8 cellular contexts compared by ENCODE assay signal in the genomic region with DNA sequence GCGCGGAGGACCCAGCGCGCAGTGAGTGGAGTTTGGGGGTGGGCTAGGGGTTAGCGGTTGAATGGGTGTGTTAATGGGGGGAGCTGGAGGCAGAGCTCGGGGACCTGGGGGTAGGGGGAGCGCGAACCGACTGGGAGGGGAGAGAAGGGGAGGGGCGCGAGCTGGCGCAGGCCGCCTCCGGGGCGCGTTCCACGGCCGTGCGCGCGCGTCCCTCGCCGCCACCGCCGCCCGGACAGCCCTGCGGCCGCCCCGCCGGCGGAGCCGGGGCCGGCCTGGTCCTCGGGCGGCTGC. TPM values are rescaled to one million over a fixed set of nuclear protein-coding genes. Genes with fewer than 3 reads are reported as not detected.
DNase-seq lines count a peak whose midpoint lies in the region; ATAC-seq and TF ChIP-seq lines count a peak whose summit lies in the region.

A gene (plus strand): TSS at position 194 of the 291 bp plus-strand sequence. CDS start 36,051 bp downstream, outside the sequence.

- peaks cover 30% of the 10 kb centered on the region for H3F3A ChIP-seq in SK-N-SH (replicated peaks; ENCODE audit: insufficient read depth)

- peak within 1 kb of the TSS; percentile 89 for H2AFZ ChIP-seq in SK-N-SH (ENCODE audit: low read depth)

- H3K9me2 ChIP-seq in SK-N-SH: no peaks in the 10 kb centered on the region

- TF ChIP-seq POLR2A in adrenal gland (IDR thresholded peaks at IDR 0.05) (no peak), spleen (IDR thresholded peaks at IDR 0.05) (no peak)

- WGBS in SK-N-SH (ENCODE audit: low lambda C conversion rate): 0% methylated on average over 20 of the region's 36 CpGs
- 0 to 1% (median 0%) methylated on average over 5 to 36 of the region's 36 CpGs for WGBS in adrenal gland, 4 donors
- 0 to 5% (median 1%) methylated on average over 18 to 36 of the region's 36 CpGs for WGBS in spleen, 5 donors

- no peaks in the 10 kb centered on the region for H3K36me3 ChIP-seq in SK-N-SH (replicated peaks in 1 of 2; ENCODE audit: control insufficient read depth in 1 of 2, insufficient read depth in 2 of 2, low read length in 1 of 2)
- no peaks in the 10 kb centered on the region for H3K36me3 ChIP-seq in adrenal gland (replicated peaks in 1 of 2)
- H3K36me3 ChIP-seq in iPS-18a (ENCODE audit: control insufficient read depth, low read depth, low read length): no peaks in the 10 kb centered on the region
- H3K36me3 ChIP-seq in spleen: no peaks in the 10 kb centered on the region

- peak within 1 kb of the TSS; percentile 92 to 97 for H3K27ac ChIP-seq in SK-N-SH (ENCODE audit: low read depth in 2 of 2, low read length in 1 of 2)
- H3K27ac ChIP-seq in adrenal gland: peak within 1 kb of the TSS; percentile 76 to 97 (median 89)
- H3K27ac ChIP-seq in iPS-18a (ENCODE audit: low read length): peak within 1 kb of the TSS; percentile 48
- peak within 1 kb of the TSS; percentile 63 to 93 (median 91) for H3K27ac ChIP-seq in spleen

- POLR2A ChIA-PET in SK-N-SH (lab: Yijun Ruan, JAX): interaction anchor here (0.6 to 3.7 kb wide), 12 partner anchors 17 to 1892 kb away, joined by 3 to 26 read pairs (median 4); no protein-coding TSS in a partner anchor

- no peak for TF ChIP-seq CTCF in SK-N-SH (IDR thresholded peaks at IDR 0.05)
- no peak for TF ChIP-seq CTCF in adrenal gland (IDR thresholded peaks at IDR 0.05)
- TF ChIP-seq CTCF in spleen (IDR thresholded peaks at IDR 0.05 in 8 of 11, conservative IDR thresholded peaks at IDR 0.05 in 3 of 11): no peak

- peak within 1 kb of the TSS; percentile 91 for H3K9ac ChIP-seq in SK-N-SH
- H3K9ac ChIP-seq in iPS-18a (ENCODE audit: low read length): peak within 1 kb of the TSS; percentile 70

- H3K4me1 ChIP-seq in SK-N-SH (ENCODE audit: control insufficient read depth in 1 of 2, insufficient read depth in 2 of 2, low read depth in 1 of 2, low read length in 1 of 2) (no peaks in the 10 kb centered on the region; a peak in 1 of 4 replicates), adrenal gland (replicated peaks in 1 of 2) (peaks cover 9 to 16% of the 10 kb centered on the region in 2 donors), iPS-18a (ENCODE audit: control insufficient read depth, low read depth, low read length) (peaks cover 39% of the 10 kb centered on the region), spleen (peaks cover 0 to 30% (median 13%) of the 10 kb centered on the region in 6 donors)

- no peaks in the 10 kb centered on the region for H3K27me3 ChIP-seq in SK-N-SH (ENCODE audit: insufficient read depth)
- H3K27me3 ChIP-seq in adrenal gland: no peaks in the 10 kb centered on the region
- no peaks in the 10 kb centered on the region for H3K27me3 ChIP-seq in iPS-18a (ENCODE audit: control insufficient read depth, insufficient read depth, low read length)
- H3K27me3 ChIP-seq in spleen (replicated peaks in 1 of 7): peaks cover 0 to 63% (median 28%) of the 10 kb centered on the region in 7 donors

- TF ChIP-seq EP300 in SK-N-SH (IDR thresholded peaks at IDR 0.05; ENCODE audit: borderline replicate concordance in 1 of 2, low read depth in 1 of 2, low read length in 1 of 2): no peak

- peaks cover 43% of the 10 kb centered on the region for H3K79me2 ChIP-seq in SK-N-SH (ENCODE audit: insufficient read depth)

- no peak for TF ChIP-seq RAD21 in SK-N-SH (IDR thresholded peaks at IDR 0.05; ENCODE audit: low read length)

- intact Hi-C loops in adrenal gland (cut with DNase I): no loop called here
- intact Hi-C loops in spleen (cut with DNase I; ENCODE audit: low total_unique reads): no loop called here

- DNase-seq in SK-N-SH: peak; percentile 88
- DNase-seq in adrenal gland: peak in 3 of 7 donors; percentile 40 to 55 (median 48)
- DNase-seq in spleen: no peak
- no peak for DNase-seq in SKM-1 (lab: John Stamatoyannopoulos, UW; ENCODE audit: unreplicated experiment)
- no peak for DNase-seq in cerebellar cortex (ENCODE audit: low spot score)

- H3K4me3 ChIP-seq in SK-N-SH (ENCODE audit: low read depth in 2 of 2, low read length in 1 of 2) (peak within 1 kb of the TSS; percentile 91 to 97), adrenal gland (peak within 1 kb of the TSS; percentile 53 to 88 (median 73)), iPS-18a (ENCODE audit: low read length) (peak within 1 kb of the TSS; percentile 81), spleen (peak within 1 kb of the TSS; percentile 45 to 76 (median 56))

- CTCF ChIA-PET in SK-N-SH (lab: Yijun Ruan, JAX): interaction anchor here (0.6 to 2.6 kb wide), 6 partner anchors 17 to 1582 kb away, joined by 3 to 10 read pairs (median 5); no protein-coding TSS in a partner anchor

- H3K9me3 ChIP-seq in SK-N-SH (no peaks in the 10 kb centered on the region), adrenal gland (replicated peaks in 1 of 3) (peaks cover 0 to 5% (median 0%) of the 10 kb centered on the region in 3 donors), iPS-18a (ENCODE audit: control insufficient read depth, low read depth, low read length) (no peaks in the 10 kb centered on the region), spleen (no peaks in the 10 kb centered on the region)

- H3K4me2 ChIP-seq in SK-N-SH: peak within 1 kb of the TSS; percentile 78

- peaks cover 5% of the 10 kb centered on the region; the same call in 1 of the 2 replicates for H4K20me1 ChIP-seq in SK-N-SH (ENCODE audit: insufficient read depth)

- ATAC-seq in SK-N-SH treated with all-trans-retinoic acid at 6 μM for 48 hours (no peak; the same call in 1 of the 3 replicates), HG02623 (IDR thresholded peaks at IDR 0.05; ENCODE audit: unreplicated experiment) (no peak)

TF ChIP-seq in SK-N-SH, 30 proteins besides CTCF, POLR2A, EP300 and RAD21 (continues in another document):
- TF ChIP-seq GABPA (IDR thresholded peaks at IDR 0.05; ENCODE audit: low read depth) (no peak), RXRA (IDR thresholded peaks at IDR 0.05; ENCODE audit: borderline replicate concordance, low read depth) (no peak)
- TF ChIP-seq, protein P1, sequence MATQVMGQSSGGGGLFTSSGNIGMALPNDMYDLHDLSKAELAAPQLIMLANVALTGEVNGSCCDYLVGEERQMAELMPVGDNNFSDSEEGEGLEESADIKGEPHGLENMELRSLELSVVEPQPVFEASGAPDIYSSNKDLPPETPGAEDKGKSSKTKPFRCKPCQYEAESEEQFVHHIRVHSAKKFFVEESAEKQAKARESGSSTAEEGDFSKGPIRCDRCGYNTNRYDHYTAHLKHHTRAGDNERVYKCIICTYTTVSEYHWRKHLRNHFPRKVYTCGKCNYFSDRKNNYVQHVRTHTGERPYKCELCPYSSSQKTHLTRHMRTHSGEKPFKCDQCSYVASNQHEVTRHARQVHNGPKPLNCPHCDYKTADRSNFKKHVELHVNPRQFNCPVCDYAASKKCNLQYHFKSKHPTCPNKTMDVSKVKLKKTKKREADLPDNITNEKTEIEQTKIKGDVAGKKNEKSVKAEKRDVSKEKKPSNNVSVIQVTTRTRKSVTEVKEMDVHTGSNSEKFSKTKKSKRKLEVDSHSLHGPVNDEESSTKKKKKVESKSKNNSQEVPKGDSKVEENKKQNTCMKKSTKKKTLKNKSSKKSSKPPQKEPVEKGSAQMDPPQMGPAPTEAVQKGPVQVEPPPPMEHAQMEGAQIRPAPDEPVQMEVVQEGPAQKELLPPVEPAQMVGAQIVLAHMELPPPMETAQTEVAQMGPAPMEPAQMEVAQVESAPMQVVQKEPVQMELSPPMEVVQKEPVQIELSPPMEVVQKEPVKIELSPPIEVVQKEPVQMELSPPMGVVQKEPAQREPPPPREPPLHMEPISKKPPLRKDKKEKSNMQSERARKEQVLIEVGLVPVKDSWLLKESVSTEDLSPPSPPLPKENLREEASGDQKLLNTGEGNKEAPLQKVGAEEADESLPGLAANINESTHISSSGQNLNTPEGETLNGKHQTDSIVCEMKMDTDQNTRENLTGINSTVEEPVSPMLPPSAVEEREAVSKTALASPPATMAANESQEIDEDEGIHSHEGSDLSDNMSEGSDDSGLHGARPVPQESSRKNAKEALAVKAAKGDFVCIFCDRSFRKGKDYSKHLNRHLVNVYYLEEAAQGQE (IDR thresholded peaks at IDR 0.05; ENCODE audit: low read depth, low read length): no peak

TF ChIP-seq in SK-N-SH treated with all-trans-retinoic acid at 6 μM for 48 hours, 23 proteins besides CTCF, POLR2A, EP300 and RAD21:
- TF ChIP-seq GLIS3 (CRISPR knock-in tag; IDR thresholded peaks at IDR 0.05) (no peak), ESRRG (CRISPR knock-in tag; IDR thresholded peaks at IDR 0.05) (no peak), TCF4 (CRISPR knock-in tag; IDR thresholded peaks at IDR 0.05; ENCODE audit: borderline replicate concordance) (no peak), ZFP3 (CRISPR knock-in tag; IDR thresholded peaks at IDR 0.05) (no peak)

RNA-seq across cellular contexts. Expression of the gene that starts here (rescaled TPM):
- polyA plus RNA-seq in SK-N-SH (2012; rRNA removed) (40.3 and 52.4 TPM in 2 replicates), adrenal gland (10 to 100 TPM; 24.2 to 51.3 (median 24.8) TPM), spleen (1 to 10 TPM; 5.4 to 7.8 (median 7.1) TPM)
- polyA plus RNA-seq in SK-N-SH (2012; cell fraction: cytosol; rRNA removed): 42.5 and 50.3 TPM in 2 replicates
- 29.1 and 92.1 TPM in 2 replicates for polyA plus RNA-seq in SK-N-SH (2012; cell fraction: nucleus; rRNA removed)
- total RNA-seq in adrenal gland (100 to 1,000 TPM in 2 of 8 donors, 10 to 100 TPM in 6; 40.5 to 109 (median 67.4) TPM), spleen (100 to 1,000 TPM in 2 of 7 donors, 10 to 100 TPM in 5; 36.9 to 115 (median 84.3) TPM)
